ENCODE assay signal across 30 cellular contexts in the genomic region with DNA sequence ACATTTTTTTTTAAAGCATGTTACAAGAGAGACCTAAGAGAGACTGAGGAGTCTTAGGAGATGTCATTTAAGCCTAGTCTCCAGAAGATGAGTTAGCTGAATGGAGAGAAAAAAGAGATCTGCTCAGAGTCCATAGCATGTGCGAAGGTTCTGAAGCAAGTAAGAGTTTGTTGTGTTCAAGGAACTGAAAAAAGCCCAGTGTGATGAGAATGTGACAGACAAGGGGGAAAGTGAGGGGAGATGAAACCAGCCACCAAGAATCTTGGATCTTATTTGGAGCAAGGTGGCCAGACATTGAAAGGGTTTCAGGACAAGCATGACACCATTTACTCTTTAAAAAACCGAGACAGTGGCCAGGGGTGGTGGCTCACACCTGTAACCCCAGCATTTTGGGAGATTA. TPM values are rescaled to one million over a fixed set of nuclear protein-coding genes. Genes with fewer than 3 reads are reported as not detected.
DNase-seq lines count a peak whose midpoint lies in the region; ATAC-seq, FAIRE-seq and TF ChIP-seq lines count a peak whose summit lies in the region.
"Had no signal": no experiment of that assay in that cellular context is flagged by ENCODE, and none has a peak within 500 bp of the region (broad histone marks: within the 10 kb centered on the region; RNA-seq: fewer than 3 reads in every experiment).

No MANE protein-coding gene starts in this region.

- in situ Hi-C loops in HepG2 (cut with HindIII; ENCODE audit: extremely low pct_ligation_motif_present, low pct_unique_long_range_greater_than_20kb): no loop called here

- H3K4me1 Mint-ChIP-seq in endothelial cell (ENCODE audit: unreplicated experiment): peaks cover 19% of the 10 kb centered on the region

- H3K9ac ChIP-seq in HepG2 (ENCODE audit: insufficient read depth, low read depth, low read length) (no peak overlapping the region), OCI-LY3 (ENCODE audit: low read length) (peak overlapping the region; percentile 85)

- H2AFZ ChIP-seq in HepG2 (ENCODE audit: low read length) (peak overlapping the region; percentile 21), OCI-LY3 (ENCODE audit: low read depth, low read length) (0 out of 2 replicates have a peak overlapping the region, but pooled peaks have one; percentile 8)

- CTCF ChIA-PET in HepG2 (lab: Yijun Ruan, JAX; ENCODE audit: low intra/inter-chr PET ratio, low total read pairs): no interaction called here

- H3K4me3 ChIP-seq in HepG2 (replicated peaks in 1 of 3; ENCODE audit: insufficient read depth in 1 of 3, low read depth in 2 of 3, low read length in 3 of 3) (no peak overlapping the region), right lobe of liver (no peak overlapping the region), OCI-LY3 (ENCODE audit: low read length) (peak overlapping the region; percentile 35; the same call in 1 of the 2 replicates)
- H3K4me3 ChIP-seq: body of pancreas, gastroesophageal sphincter, tibial nerve had no signal

- H3K79me2 ChIP-seq in HepG2 (ENCODE audit: insufficient read depth, low read length): no peaks in the 10 kb centered on the region
- H3K79me2 ChIP-seq in OCI-LY3 (ENCODE audit: low read length): peaks cover 15% of the 10 kb centered on the region

- H3K36me3 Mint-ChIP-seq in endothelial cell (ENCODE audit: low read depth, unreplicated experiment): no peaks in the 10 kb centered on the region
- H3K36me3 Mint-ChIP-seq: immature natural killer cell; mesothelial cell of epicardium; naive thymus-derived CD8-positive, alpha-beta T cell had no signal

- DNase-seq in HepG2 (ENCODE audit: low spot score) (no peak), right lobe of liver (no peak), endothelial cell (ENCODE audit: low spot score) (no peak), dedifferentiated amniotic fluid mesenchymal stem cell (ENCODE audit: extremely low spot score) (no peak), H4 (ENCODE audit: low spot score) (no peak)
- DNase-seq: activated CD8-positive, alpha-beta T cell treated with anti-CD3 and anti-CD28 coated beads for 36 hours; activated gamma-delta T cell; activated T-cell treated with anti-CD3 and anti-CD28 coated beads for 4 hours; BE2C; body of pancreas; DMS79 treated with DMSO at 0.1 percent for 48 hours; HFFc6; hypothalamus; immature natural killer cell; left ventricle myocardium superior; naive thymus-derived CD8-positive, alpha-beta T cell; NCI-H1092; NCI-H187; NCI-H2171; NCI-H510A treated with DMSO at 0.1 percent for 48 hours; SHP77 treated with DMSO at 0.1 percent for 48 hours; SW 1271 had no signal

- no peaks in the 10 kb centered on the region for H3K9me3 ChIP-seq in HepG2 (ENCODE audit: low read length)
- H3K9me3 ChIP-seq in right lobe of liver: no peaks in the 10 kb centered on the region
- H3K9me3 ChIP-seq in OCI-LY3 (ENCODE audit: insufficient read depth, low read length): no peaks in the 10 kb centered on the region
- H3K9me3 ChIP-seq: BE2C, body of pancreas, Caco-2, gastroesophageal sphincter, tibial nerve had no signal

- no peak overlapping the region for H3K4me3 Mint-ChIP-seq in endothelial cell (ENCODE audit: unreplicated experiment)
- H3K4me3 Mint-ChIP-seq: activated CD8-positive, alpha-beta T cell treated with anti-CD3 and anti-CD28 coated beads for 36 hours; HFFc6; immature natural killer cell; mesothelial cell of epicardium; naive thymus-derived CD8-positive, alpha-beta T cell had no signal

- FAIRE-seq in HepG2 (lab: Jason Lieb, UNC): no peak
- FAIRE-seq: endothelial cell of umbilical vein had no signal

- POLR2A ChIA-PET in HepG2 (lab: Yijun Ruan, JAX): interaction anchor here (1.3 kb wide), 1 partner anchor 15 kb away, joined by 3 read pairs; no protein-coding TSS in a partner anchor

- TF ChIP-seq EP300 in HepG2 (IDR thresholded peaks at IDR 0.05; ENCODE audit: low read depth in 2 of 2, low read length in 2 of 2) (no peak), HepG2 (CRISPR knock-in tag; IDR thresholded peaks at IDR 0.05; ENCODE audit: borderline replicate concordance) (no peak)

- WGBS in HepG2 (ENCODE audit: low lambda C conversion rate): 33% methylated on average over 2 of the region's 2 CpGs
- 74% methylated on average over 2 of the region's 2 CpGs for WGBS in right lobe of liver (ENCODE audit: insufficient coverage, low coverage, low lambda C conversion rate, missing lambda C conversion rate)

- H3K27me3 Mint-ChIP-seq in endothelial cell (ENCODE audit: unreplicated experiment): peaks cover under 1% of the 10 kb centered on the region
- H3K27me3 Mint-ChIP-seq: activated CD8-positive, alpha-beta T cell treated with anti-CD3 and anti-CD28 coated beads for 36 hours had no signal

- no TSS peak for BruUV-seq in HepG2 (replicated peaks; lab: Mats Ljungman, UMichigan)

- H3K27ac Mint-ChIP-seq in endothelial cell (ENCODE audit: unreplicated experiment): peak overlapping the region; percentile 28
- H3K27ac Mint-ChIP-seq: activated CD8-positive, alpha-beta T cell treated with anti-CD3 and anti-CD28 coated beads for 36 hours; HFFc6; immature natural killer cell; mesothelial cell of epicardium had no signal

- no peaks in the 10 kb centered on the region for H4K20me1 ChIP-seq in HepG2 (ENCODE audit: insufficient read depth, low read length)
- no peaks in the 10 kb centered on the region for H4K20me1 ChIP-seq in OCI-LY3 (ENCODE audit: insufficient read depth, low read length)

- TF ChIP-seq POLR2A in HepG2 (IDR thresholded peaks at IDR 0.05; ENCODE audit: insufficient read depth in 1 of 2, low read depth in 2 of 2, low read length in 2 of 2) (no peak), right lobe of liver (IDR thresholded peaks at IDR 0.05) (no peak)

- no peak for TF ChIP-seq CTCF in HepG2 (CRISPR knock-in tag; IDR thresholded peaks at IDR 0.05)
- no peak for TF ChIP-seq CTCF in right lobe of liver (IDR thresholded peaks at IDR 0.05)
- TF ChIP-seq CTCF in OCI-LY3 (IDR thresholded peaks at IDR 0.05; ENCODE audit: low read depth, low read length): no peak
- no peak for TF ChIP-seq CTCF in endothelial cell (IDR thresholded peaks at IDR 0.05; ENCODE audit: unreplicated experiment)

- no peak overlapping the region for H3K4me2 ChIP-seq in HepG2 (ENCODE audit: low read depth, low read length)
- H3K4me2 ChIP-seq in OCI-LY3 (ENCODE audit: low read length): peak overlapping the region; percentile 79

- no peak for ATAC-seq in HepG2
- no peak for ATAC-seq in right lobe of liver
- ATAC-seq in GM21825 (IDR thresholded peaks at IDR 0.05; ENCODE audit: unreplicated experiment): no peak
- ATAC-seq: activated CD8-positive, alpha-beta T cell treated with anti-CD3 and anti-CD28 coated beads for 36 hours; body of pancreas; gastroesophageal sphincter; left ventricle myocardium superior; naive thymus-derived CD8-positive, alpha-beta T cell; Panc1 had no signal

- no peaks in the 10 kb centered on the region for H3K9me3 Mint-ChIP-seq in endothelial cell (ENCODE audit: unreplicated experiment)
- H3K9me3 Mint-ChIP-seq: activated CD8-positive, alpha-beta T cell treated with anti-CD3 and anti-CD28 coated beads for 36 hours; HFFc6; immature natural killer cell; mesothelial cell of epicardium; naive thymus-derived CD8-positive, alpha-beta T cell had no signal

- H3K27ac ChIP-seq in HepG2 (ENCODE audit: extremely low read length, insufficient read depth, low read length): no peak overlapping the region
- no peak overlapping the region for H3K27ac ChIP-seq in right lobe of liver
- H3K27ac ChIP-seq in OCI-LY3 (ENCODE audit: low read length): peak overlapping the region; percentile 96
- H3K27ac ChIP-seq: body of pancreas, gastroesophageal sphincter, tibial nerve had no signal

- H3K27me3 ChIP-seq in HepG2 (ENCODE audit: control insufficient read depth in 1 of 2, insufficient read depth in 2 of 2, low read length in 2 of 2) (no peaks in the 10 kb centered on the region), right lobe of liver (no peaks in the 10 kb centered on the region), OCI-LY3 (ENCODE audit: low read depth, low read length) (no peaks in the 10 kb centered on the region)
- H3K27me3 ChIP-seq: BE2C, body of pancreas, gastroesophageal sphincter, tibial nerve had no signal

- intact Hi-C loops in HepG2 (cut with micrococcal nuclease; ENCODE audit: unreplicated experiment): no loop called here
- intact Hi-C loops in right lobe of liver (cut with DNase I): no loop called here

- TF ChIP-seq RAD21 in HepG2 (CRISPR knock-in tag; IDR thresholded peaks at IDR 0.05): no peak

- H3K36me3 ChIP-seq in HepG2 (replicated peaks in 1 of 2; ENCODE audit: control insufficient read depth in 1 of 2, insufficient read depth in 2 of 2, low read length in 2 of 2): no peaks in the 10 kb centered on the region
- no peaks in the 10 kb centered on the region for H3K36me3 ChIP-seq in right lobe of liver
- no peaks in the 10 kb centered on the region for H3K36me3 ChIP-seq in OCI-LY3 (replicated peaks; ENCODE audit: low read depth, low read length)
- H3K36me3 ChIP-seq: BE2C, gastroesophageal sphincter, tibial nerve had no signal

- H3K4me1 ChIP-seq in HepG2 (ENCODE audit: insufficient read depth, low read length): peaks cover 26% of the 10 kb centered on the region
- peaks cover 0 to 4% (median 0%) of the 10 kb centered on the region in 4 donors for H3K4me1 ChIP-seq in right lobe of liver
- H3K4me1 ChIP-seq in OCI-LY3 (ENCODE audit: low read length): peaks cover 84% of the 10 kb centered on the region
- H3K4me1 ChIP-seq: BE2C had no signal

RNA-seq across cellular contexts. Expression of a gene that starts 5.2 kb away (rescaled TPM):
- 139 and 217 TPM in 2 replicates for total RNA-seq in HepG2 (2016; rRNA removed; fragmentation: Illumina TruSeq; extraction: Trizol)
- 26.2 and 34.3 TPM in 2 replicates for total RNA-seq in HepG2 (2016; cell fraction: cytosol; rRNA removed; fragmentation: Illumina TruSeq; extraction: Trizol; ENCODE audit: low read depth)
- 135 and 223 TPM in 2 replicates for total RNA-seq in HepG2 (2016; cell fraction: insoluble cytoplasmic fraction; rRNA removed; fragmentation: Illumina TruSeq; extraction: Trizol)
- 73.7 and 77.9 TPM in 2 replicates for total RNA-seq in HepG2 (2016; cell fraction: membrane; rRNA removed; fragmentation: Illumina TruSeq; extraction: Trizol)
- total RNA-seq in HepG2 (2016; cell fraction: nucleus; rRNA removed; fragmentation: Illumina TruSeq; extraction: Trizol): 58.0 and 69.5 TPM in 2 replicates
- polyA plus RNA-seq in HepG2 (2011; rRNA removed): 33.2 and 48.2 TPM in 2 replicates
- 17.6 and 27.6 TPM in 2 replicates for polyA plus RNA-seq in HepG2 (2011; cell fraction: cytosol; rRNA removed)
- polyA plus RNA-seq in HepG2 (2011; cell fraction: nucleus; rRNA removed): 10.7 and 17.1 TPM in 2 replicates
- polyA plus RNA-seq in HepG2 (2012): 42.5 and 50.3 TPM in 2 replicates
- 18.1 and 21.3 TPM in 2 replicates for polyA plus RNA-seq in HepG2 (2016; cell fraction: cytosol; fragmentation: Illumina TruSeq; extraction: Trizol; ENCODE audit: low read depth)
- 128 and 131 TPM in 2 replicates for polyA plus RNA-seq in HepG2 (2016; cell fraction: insoluble cytoplasmic fraction; fragmentation: Illumina TruSeq; extraction: Trizol; ENCODE audit: low read depth)
- 35.8 and 42.0 TPM in 2 replicates for polyA plus RNA-seq in HepG2 (2016; cell fraction: membrane; fragmentation: Illumina TruSeq; extraction: Trizol; ENCODE audit: low read depth)
- polyA plus RNA-seq in HepG2 (2016; cell fraction: nucleus; fragmentation: Illumina TruSeq; extraction: Trizol; ENCODE audit: insufficient read depth, low read depth): 52.2 and 58.5 TPM in 2 replicates
- polyA minus RNA-seq in HepG2 (2011; rRNA and poly(A)+ RNA removed; ENCODE audit: low replicate concordance): 17.0 and 33.6 TPM in 2 replicates
- polyA minus RNA-seq in HepG2 (2011; cell fraction: cytosol; rRNA and poly(A)+ RNA removed): 28.0 and 36.2 TPM in 2 replicates
- polyA minus RNA-seq in HepG2 (2011; cell fraction: nucleus; rRNA and poly(A)+ RNA removed): 30.4 and 30.7 TPM in 2 replicates
- 10 to 100 TPM; 29.8 to 48.0 (median 32.9) TPM for total RNA-seq in right lobe of liver
- total RNA-seq in endothelial cell (ENCODE audit: unreplicated experiment): 85.3 TPM
- 147 and 150 TPM in 2 replicates for total RNA-seq in H4 (2014; rRNA removed; shearing (Covaris generic))

RNA-seq across cellular contexts. Expression of a gene that starts 14.5 kb away (rescaled TPM):
- total RNA-seq in HepG2 (2016; rRNA removed; fragmentation: Illumina TruSeq; extraction: Trizol) (188 and 281 TPM in 2 replicates), right lobe of liver (1 to 10 TPM in 5 of 6 experiments, under 1 TPM in 1; 0.31 to 7.4 (median 2.0) TPM), endothelial cell (ENCODE audit: unreplicated experiment) (20.0 TPM)
- 38.9 and 41.2 TPM in 2 replicates for total RNA-seq in HepG2 (2016; cell fraction: cytosol; rRNA removed; fragmentation: Illumina TruSeq; extraction: Trizol; ENCODE audit: low read depth)
- 188 and 279 TPM in 2 replicates for total RNA-seq in HepG2 (2016; cell fraction: insoluble cytoplasmic fraction; rRNA removed; fragmentation: Illumina TruSeq; extraction: Trizol)
- 132 and 142 TPM in 2 replicates for total RNA-seq in HepG2 (2016; cell fraction: membrane; rRNA removed; fragmentation: Illumina TruSeq; extraction: Trizol)
- total RNA-seq in HepG2 (2016; cell fraction: nucleus; rRNA removed; fragmentation: Illumina TruSeq; extraction: Trizol): 70.7 and 79.0 TPM in 2 replicates
- polyA plus RNA-seq in HepG2 (2011; rRNA removed): 197 and 269 TPM in 2 replicates
- 162 and 205 TPM in 2 replicates for polyA plus RNA-seq in HepG2 (2011; cell fraction: cytosol; rRNA removed)
- 88.5 and 89.7 TPM in 2 replicates for polyA plus RNA-seq in HepG2 (2011; cell fraction: nucleus; rRNA removed)
- polyA plus RNA-seq in HepG2 (2012): 224 and 287 TPM in 2 replicates
- 31.0 and 33.2 TPM in 2 replicates for polyA plus RNA-seq in HepG2 (2016; cell fraction: cytosol; fragmentation: Illumina TruSeq; extraction: Trizol; ENCODE audit: low read depth)
- 225 and 240 TPM in 2 replicates for polyA plus RNA-seq in HepG2 (2016; cell fraction: insoluble cytoplasmic fraction; fragmentation: Illumina TruSeq; extraction: Trizol; ENCODE audit: low read depth)
- 83.1 and 83.6 TPM in 2 replicates for polyA plus RNA-seq in HepG2 (2016; cell fraction: membrane; fragmentation: Illumina TruSeq; extraction: Trizol; ENCODE audit: low read depth)
- 100 and 101 TPM in 2 replicates for polyA plus RNA-seq in HepG2 (2016; cell fraction: nucleus; fragmentation: Illumina TruSeq; extraction: Trizol; ENCODE audit: insufficient read depth, low read depth)
- polyA minus RNA-seq in HepG2 (2011; rRNA and poly(A)+ RNA removed; ENCODE audit: low replicate concordance): 148 and 336 TPM in 2 replicates
- 201 and 205 TPM in 2 replicates for polyA minus RNA-seq in HepG2 (2011; cell fraction: cytosol; rRNA and poly(A)+ RNA removed)
- 97.9 and 128 TPM in 2 replicates for polyA minus RNA-seq in HepG2 (2011; cell fraction: nucleus; rRNA and poly(A)+ RNA removed)
- 257 and 261 TPM in 2 replicates for total RNA-seq in H4 (2014; rRNA removed; shearing (Covaris generic))

RNA-seq across cellular contexts. Expression of a gene that starts 36.2 kb away (rescaled TPM):
- total RNA-seq in HepG2 (2016; rRNA removed; fragmentation: Illumina TruSeq; extraction: Trizol) (170 and 172 TPM in 2 replicates), right lobe of liver (10 to 100 TPM; 14.6 to 58.6 (median 16.0) TPM), endothelial cell (ENCODE audit: unreplicated experiment) (19.0 TPM)
- 719 and 870 TPM in 2 replicates for total RNA-seq in HepG2 (2016; cell fraction: cytosol; rRNA removed; fragmentation: Illumina TruSeq; extraction: Trizol; ENCODE audit: low read depth)
- total RNA-seq in HepG2 (2016; cell fraction: insoluble cytoplasmic fraction; rRNA removed; fragmentation: Illumina TruSeq; extraction: Trizol): 161 and 184 TPM in 2 replicates
- 416 and 482 TPM in 2 replicates for total RNA-seq in HepG2 (2016; cell fraction: membrane; rRNA removed; fragmentation: Illumina TruSeq; extraction: Trizol)
- 51.5 and 52.9 TPM in 2 replicates for total RNA-seq in HepG2 (2016; cell fraction: nucleus; rRNA removed; fragmentation: Illumina TruSeq; extraction: Trizol)
- 59.1 and 89.7 TPM in 2 replicates for polyA plus RNA-seq in HepG2 (2011; rRNA removed)
- 70.2 and 71.9 TPM in 2 replicates for polyA plus RNA-seq in HepG2 (2011; cell fraction: cytosol; rRNA removed)
- polyA plus RNA-seq in HepG2 (2011; cell fraction: nucleus; rRNA removed): 16.6 and 17.4 TPM in 2 replicates
- polyA plus RNA-seq in HepG2 (2012): 58.8 and 77.2 TPM in 2 replicates
- 917 and 1,024 TPM in 2 replicates for polyA plus RNA-seq in HepG2 (2016; cell fraction: cytosol; fragmentation: Illumina TruSeq; extraction: Trizol; ENCODE audit: low read depth)
- polyA plus RNA-seq in HepG2 (2016; cell fraction: insoluble cytoplasmic fraction; fragmentation: Illumina TruSeq; extraction: Trizol; ENCODE audit: low read depth): 174 and 187 TPM in 2 replicates
- 432 and 498 TPM in 2 replicates for polyA plus RNA-seq in HepG2 (2016; cell fraction: membrane; fragmentation: Illumina TruSeq; extraction: Trizol; ENCODE audit: low read depth)
- polyA plus RNA-seq in HepG2 (2016; cell fraction: nucleus; fragmentation: Illumina TruSeq; extraction: Trizol; ENCODE audit: insufficient read depth, low read depth): 94.6 and 103 TPM in 2 replicates
- polyA minus RNA-seq in HepG2 (2011; rRNA and poly(A)+ RNA removed; ENCODE audit: low replicate concordance): 8.3 and 15.8 TPM in 2 replicates
- 12.3 and 18.9 TPM in 2 replicates for polyA minus RNA-seq in HepG2 (2011; cell fraction: cytosol; rRNA and poly(A)+ RNA removed)
- 10.9 and 11.2 TPM in 2 replicates for polyA minus RNA-seq in HepG2 (2011; cell fraction: nucleus; rRNA and poly(A)+ RNA removed)
- total RNA-seq in H4 (2014; rRNA removed; shearing (Covaris generic)): 144 and 202 TPM in 2 replicates
